ENCODE assay signal across 1 cellular context in genomic region chr7:101233907-101234547, GRCh38.
TF ChIP-seq lines count a peak whose summit lies in the region.

No MANE protein-coding gene starts in this region.

TF ChIP-seq in K562, 482 proteins besides CTCF, POLR2A, EP300 and RAD21 (continued from another document and continues in another):
- TF ChIP-seq ZNF407 (IDR thresholded peaks at IDR 0.05; ENCODE audit: low read depth) (no peak), ESRRA (IDR thresholded peaks at IDR 0.05; ENCODE audit: borderline replicate concordance, low read depth) (no peak), MTA2 (IDR thresholded peaks at IDR 0.05; ENCODE audit: low read depth) (peak; percentile 75), TEAD4 (IDR thresholded peaks at IDR 0.05; ENCODE audit: low read length) (peak; percentile 91), TEAD4 (CRISPR knock-in tag; IDR thresholded peaks at IDR 0.05; ENCODE audit: borderline replicate concordance) (no peak), TCFL5 (CRISPR knock-in tag; conservative IDR thresholded peaks at IDR 0.05) (no peak), E2F8 (IDR thresholded peaks at IDR 0.05; ENCODE audit: low read depth, partially characterized antibody) (no peak), CTCFL (IDR thresholded peaks at IDR 0.05; ENCODE audit: borderline replicate concordance, insufficient read depth, low read depth, low read length, poor library complexity, severe bottlenecking) (no peak), NEUROD1 (IDR thresholded peaks at IDR 0.05; ENCODE audit: borderline replicate concordance, low read depth, low read length, partially characterized antibody) (peak; percentile 24), ASH1L (IDR thresholded peaks at IDR 0.05; ENCODE audit: borderline replicate concordance, low read depth, partially characterized antibody) (no peak), TAL1 (IDR thresholded peaks at IDR 0.05) (peak; percentile 90), SRF (CRISPR knock-in tag; IDR thresholded peaks at IDR 0.05) (no peak), E2F4 (CRISPR knock-in tag; IDR thresholded peaks at IDR 0.05; ENCODE audit: low read depth) (no peak), GATA2 (CRISPR knock-in tag; IDR thresholded peaks at IDR 0.05) (peak; percentile 94), RBM22 (IDR thresholded peaks at IDR 0.05; ENCODE audit: low read depth, low read length, poor library complexity, severe bottlenecking) (no peak), ZNF408 (CRISPR knock-in tag; IDR thresholded peaks at IDR 0.05; ENCODE audit: low read depth) (no peak), U2AF2 (optimal IDR thresholded peaks at IDR 0.05; ENCODE audit: low read depth, low read length) (no peak), CHD7 (IDR thresholded peaks at IDR 0.05; ENCODE audit: low read depth, low read length) (no peak), ARID3A (IDR thresholded peaks at IDR 0.05; ENCODE audit: borderline replicate concordance, low read depth, low read length) (no peak), TEAD2 (tag; IDR thresholded peaks at IDR 0.05) (no peak), NFE2L1 (tag; IDR thresholded peaks at IDR 0.05; ENCODE audit: borderline replicate concordance, low read depth) (no peak)
